ENCODE assay signal across 8 cellular contexts in the genomic region with DNA sequence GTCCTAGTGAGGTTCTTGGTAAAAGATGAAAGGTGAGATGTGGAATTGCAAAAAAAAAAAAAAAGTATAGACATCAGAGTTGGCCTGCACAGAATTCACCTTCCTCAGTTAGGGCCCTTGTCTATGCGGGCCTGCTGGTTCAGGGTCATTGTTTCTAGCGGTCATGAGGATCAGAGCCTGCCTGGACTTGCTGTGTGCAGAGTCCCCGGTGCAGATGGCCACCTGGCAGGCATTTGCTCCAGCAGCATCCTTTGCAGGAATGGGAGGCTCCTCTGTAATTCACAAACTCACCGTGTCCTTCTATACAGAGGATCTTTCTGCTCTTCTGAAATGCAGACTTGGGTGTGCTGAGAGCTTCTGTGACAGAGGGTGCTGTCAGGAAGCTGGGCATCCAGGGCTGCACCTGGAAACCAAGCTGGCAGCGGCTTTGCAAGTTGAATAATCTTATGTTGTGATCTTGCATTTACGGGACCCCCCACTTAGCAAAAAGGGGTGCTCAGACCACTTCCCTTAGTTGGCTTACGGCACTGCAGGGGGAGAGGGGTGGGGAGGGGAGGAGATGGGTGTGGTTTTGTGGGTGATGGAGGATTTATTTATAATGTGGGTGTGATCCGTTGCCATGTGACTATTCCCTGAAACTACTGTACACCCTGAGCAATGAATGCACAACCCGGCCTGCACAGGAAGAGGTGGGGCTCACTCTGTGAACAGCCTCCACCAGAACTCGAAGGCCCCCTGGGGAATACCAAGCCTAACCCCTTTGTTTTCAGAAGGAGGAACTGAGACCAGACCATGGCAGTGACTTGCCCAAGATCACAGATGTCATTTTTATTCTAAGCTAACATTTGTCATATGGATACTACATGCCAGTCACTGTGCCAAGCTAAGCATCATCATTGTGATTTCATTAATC.
DNase-seq lines count a peak whose midpoint lies in the region; ATAC-seq and TF ChIP-seq lines count a peak whose summit lies in the region.

No MANE protein-coding gene starts in this region.

- POLR2A ChIA-PET in CD8-positive, alpha-beta T cell (lab: Charles Lee) = interaction anchor here (0.6 to 2.1 kb wide), 11 partner anchors 10 to 210 kb away, joined by 3 to 9 read pairs (median 3); no protein-coding TSS in a partner anchor

- ATAC-seq in CD8-positive, alpha-beta T cell = peak; percentile 89
- peak; percentile 95 for ATAC-seq in GM19397 (IDR thresholded peaks at IDR 0.05; ENCODE audit: unreplicated experiment)
- peak; percentile 89 for ATAC-seq in HG03439 (IDR thresholded peaks at IDR 0.05; ENCODE audit: unreplicated experiment)

- no peak for TF ChIP-seq CTCF in CD8-positive, alpha-beta T cell (IDR thresholded peaks at IDR 0.05)

- H3K27me3 ChIP-seq in CD8-positive, alpha-beta T cell (ENCODE audit: insufficient read depth, low read length) = no peaks in the 10 kb centered on the region

- DNase-seq in CD8-positive, alpha-beta T cell = peak; percentile 31 to 82 (median 62)
- DNase-seq in cerebellar cortex (ENCODE audit: low spot score) (peak; percentile 77), hippocampal formation (lab: John Stamatoyannopoulos, UW) (no peak), NCI-H510A treated with DMSO at 0.1 percent for 48 hours (lab: John Stamatoyannopoulos, UW) (no peak)
- peak; percentile 63 for DNase-seq in stimulated activated CD8-positive, alpha-beta memory T cell treated with anti-CD3 and anti-CD28 coated beads, Interleukin-4, amount 100 ng/mL, for 48 hours

- H3K9me3 ChIP-seq in CD8-positive, alpha-beta T cell (ENCODE audit: low read length) = no peaks in the 10 kb centered on the region

- peak overlapping the region; percentile 73 for H3K4me3 Mint-ChIP-seq in CD8-positive, alpha-beta T cell
- H3K4me3 Mint-ChIP-seq in T-helper 1 cell treated with Interleukin-12 subunit alpha and Interleukin-12 subunit beta and Interleukin-4 antibody, amounts not matched to agents 30 μg/mL and 1 μg/mL, for 36 hours = peak overlapping the region; percentile 73

- H3K27ac ChIP-seq in CD8-positive, alpha-beta T cell (ENCODE audit: low read depth, low read length) = peak overlapping the region; percentile 50

- CTCF ChIA-PET in CD8-positive, alpha-beta T cell (lab: Charles Lee) = interaction anchor here (0.5 to 15.4 kb wide), 11 partner anchors 13 to 239 kb away, joined by 3 to 335 read pairs (median 4); no protein-coding TSS in a partner anchor

- no peaks in the 10 kb centered on the region for H3K36me3 ChIP-seq in CD8-positive, alpha-beta T cell (ENCODE audit: insufficient read depth, low read length)

- peaks cover 1% of the 10 kb centered on the region for H3K36me3 Mint-ChIP-seq in CD8-positive, alpha-beta T cell
- H3K36me3 Mint-ChIP-seq in T-helper 1 cell treated with Interleukin-12 subunit alpha and Interleukin-12 subunit beta and Interleukin-4 antibody, amounts not matched to agents 30 μg/mL and 1 μg/mL, for 36 hours (ENCODE audit: low read depth) = peaks cover 1% of the 10 kb centered on the region

- peaks cover 65% of the 10 kb centered on the region for H3K4me1 Mint-ChIP-seq in CD8-positive, alpha-beta T cell (ENCODE audit: low read depth)
- peaks cover 34% of the 10 kb centered on the region for H3K4me1 Mint-ChIP-seq in T-helper 1 cell treated with Interleukin-12 subunit alpha and Interleukin-12 subunit beta and Interleukin-4 antibody, amounts not matched to agents 30 μg/mL and 1 μg/mL, for 36 hours (ENCODE audit: low read depth)

- intact Hi-C loops in CD8-positive, alpha-beta T cell (cut with DNase I, micrococcal nuclease) = loop anchor here (1.0 to 5.0 kb wide), 4 partner anchors 22 to 457 kb away; a partner anchor contains a TSS

- peak overlapping the region; percentile 94 for H3K27ac Mint-ChIP-seq in CD8-positive, alpha-beta T cell
- peak overlapping the region; percentile 90 for H3K27ac Mint-ChIP-seq in T-helper 1 cell treated with Interleukin-12 subunit alpha and Interleukin-12 subunit beta and Interleukin-4 antibody, amounts not matched to agents 30 μg/mL and 1 μg/mL, for 36 hours

- H3K4me3 ChIP-seq in CD8-positive, alpha-beta T cell (ENCODE audit: low read depth, low read length) = no peak overlapping the region

- H3K9me3 Mint-ChIP-seq in CD8-positive, alpha-beta T cell = no peaks in the 10 kb centered on the region
- no peaks in the 10 kb centered on the region for H3K9me3 Mint-ChIP-seq in T-helper 1 cell treated with Interleukin-12 subunit alpha and Interleukin-12 subunit beta and Interleukin-4 antibody, amounts not matched to agents 30 μg/mL and 1 μg/mL, for 36 hours

- peaks cover 64% of the 10 kb centered on the region for H3K4me1 ChIP-seq in CD8-positive, alpha-beta T cell (ENCODE audit: insufficient read depth, low read length)

- H3K27me3 Mint-ChIP-seq in CD8-positive, alpha-beta T cell (ENCODE audit: low read depth) = no peaks in the 10 kb centered on the region
- no peaks in the 10 kb centered on the region for H3K27me3 Mint-ChIP-seq in T-helper 1 cell treated with Interleukin-12 subunit alpha and Interleukin-12 subunit beta and Interleukin-4 antibody, amounts not matched to agents 30 μg/mL and 1 μg/mL, for 36 hours (ENCODE audit: low read depth)

Comparison
In these comparisons a context has a peak if more than half of its experiments do, and no peak if none do; other contexts are left out.
1. DNase-seq: peak in CD8-positive, alpha-beta T cell (7 of 7), cerebellar cortex (single experiment) and stimulated activated CD8-positive, alpha-beta memory T cell treated with anti-CD3 and anti-CD28 coated beads, Interleukin-4, amount 100 ng/mL, for 48 hours (single experiment); none in hippocampal formation (0 of 2) and NCI-H510A treated with DMSO at 0.1 percent for 48 hours (single experiment).
2. Peak in every context shown above with its lines, with median percentiles within 50 percentile points of each other: ATAC-seq.